ENCODE assay signal across 12 cellular contexts in the genomic region with DNA sequence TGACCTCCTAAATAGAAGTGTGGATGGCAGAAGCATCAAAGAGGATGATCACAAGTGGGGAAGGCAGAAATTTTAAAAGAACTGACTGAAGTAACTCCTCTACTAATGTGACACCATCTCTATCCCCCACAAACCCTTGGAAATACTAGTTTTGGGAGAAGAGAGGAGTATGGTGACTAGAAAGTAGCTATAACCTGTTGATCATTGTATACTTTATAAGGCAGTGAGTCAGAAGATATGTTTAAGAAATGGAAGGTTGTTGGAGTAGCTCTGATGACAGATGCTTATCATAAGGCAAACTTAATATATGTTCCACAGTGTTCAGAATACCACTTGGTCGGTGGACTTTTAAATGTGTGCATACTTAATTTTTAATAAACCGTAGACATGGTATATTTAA.
DNase-seq lines count a peak whose midpoint lies in the region; ATAC-seq and TF ChIP-seq lines count a peak whose summit lies in the region.
"Had no signal": no experiment of that assay in that cellular context is flagged by ENCODE, and none has a peak within 500 bp of the region (broad histone marks: within the 10 kb centered on the region; RNA-seq: fewer than 3 reads in every experiment).

No MANE protein-coding gene starts in this region.

- peaks cover 14 to 47% (median 18%) of the 10 kb centered on the region in 10 experiments for H3K4me1 ChIP-seq in BLaER1 treated with 17β-estradiol and CSF1 and Interleukin-3, amounts not matched to agents 10 nM and 100 nM
- peaks cover 24% of the 10 kb centered on the region for H3K4me1 ChIP-seq in DND-41 (ENCODE audit: insufficient read depth, low read length)
- peaks cover 24% of the 10 kb centered on the region for H3K4me1 ChIP-seq in OCI-LY3 (ENCODE audit: low read length)
- no peaks in the 10 kb centered on the region for H3K4me1 ChIP-seq in mesenchymal stem cell (ENCODE audit: control insufficient read depth, insufficient read depth, low read depth, low read length)

- no peak for ATAC-seq in DND-41 (ENCODE audit: insufficient read depth, low read depth)

- no peak overlapping the region for H2BK12ac ChIP-seq in mesenchymal stem cell (ENCODE audit: low read length in 2 of 2)

- peaks cover 0 to 53% (median 24%) of the 10 kb centered on the region in 11 experiments; a peak in 16 of 22 replicates for H3K36me3 ChIP-seq in BLaER1 treated with 17β-estradiol and CSF1 and Interleukin-3, amounts not matched to agents 10 nM and 100 nM
- peaks cover 3% of the 10 kb centered on the region; the same call in 1 of the 2 replicates for H3K36me3 ChIP-seq in DND-41 (ENCODE audit: insufficient read depth, low read length)
- H3K36me3 ChIP-seq in OCI-LY3 (replicated peaks; ENCODE audit: low read depth, low read length), result no peaks in the 10 kb centered on the region
- H3K36me3 ChIP-seq in mesenchymal stem cell (ENCODE audit: control insufficient read depth in 1 of 2, insufficient read depth in 2 of 2, low read depth in 1 of 2, low read length in 2 of 2), result peaks cover 0 to 7% of the 10 kb centered on the region in 2 experiments
- 0 out of 2 replicates have a peak, but pooled peaks cover 2% of the 10 kb centered on the region for H3K36me3 ChIP-seq in MG63

- no peak overlapping the region for H2BK15ac ChIP-seq in mesenchymal stem cell (ENCODE audit: low read depth, poor library complexity, severe bottlenecking)

- H3K27ac ChIP-seq in BLaER1 treated with 17β-estradiol and CSF1 and Interleukin-3, amounts not matched to agents 10 nM and 100 nM, result no peak overlapping the region
- H3K27ac ChIP-seq in DND-41 (ENCODE audit: low read length) (0 out of 2 replicates have a peak overlapping the region, but pooled peaks have one; percentile 21), OCI-LY3 (ENCODE audit: low read length) (no peak overlapping the region), mesenchymal stem cell (ENCODE audit: low read length, poor library complexity, severe bottlenecking) (no peak overlapping the region)

- no peak overlapping the region for H4K8ac ChIP-seq in mesenchymal stem cell (ENCODE audit: low read length)

- peak overlapping the region in 7 of 11 experiments; percentile 32 to 70 (median 58); a peak in 8 of 22 replicates for H3K4me2 ChIP-seq in BLaER1 treated with 17β-estradiol and CSF1 and Interleukin-3, amounts not matched to agents 10 nM and 100 nM
- H3K4me2 ChIP-seq in DND-41 (ENCODE audit: insufficient read depth, low read length) (0 out of 2 replicates have a peak overlapping the region, but pooled peaks have one; percentile 9), OCI-LY3 (ENCODE audit: low read length) (0 out of 2 replicates have a peak overlapping the region, but pooled peaks have one; percentile 37), mesenchymal stem cell (ENCODE audit: low read length, poor library complexity, severe bottlenecking) (no peak overlapping the region)

- WGBS in mesenchymal stem cell, result no CpG with 5 or more reads among the region's 2 CpGs

- H4K20me1 ChIP-seq in BLaER1 treated with 17β-estradiol and CSF1 and Interleukin-3, amounts not matched to agents 10 nM and 100 nM, result peaks cover 26 to 100% (median 79%) of the 10 kb centered on the region in 11 experiments; a peak in 19 of 22 replicates
- H4K20me1 ChIP-seq in DND-41 (ENCODE audit: insufficient read depth, low read length) (peaks cover 7% of the 10 kb centered on the region; the same call in 1 of the 2 replicates), OCI-LY3 (ENCODE audit: insufficient read depth, low read length) (peaks cover 12% of the 10 kb centered on the region)

- H3K79me1 ChIP-seq in mesenchymal stem cell (replicated peaks; ENCODE audit: low read length, poor library complexity, severe bottlenecking), result peaks cover 8% of the 10 kb centered on the region

- peaks cover 42% of the 10 kb centered on the region for H3K79me2 ChIP-seq in DND-41 (ENCODE audit: insufficient read depth, low read length)
- 0 out of 2 replicates have a peak, but pooled peaks cover 4% of the 10 kb centered on the region for H3K79me2 ChIP-seq in OCI-LY3 (ENCODE audit: low read length)

- no peak overlapping the region for H3K4ac ChIP-seq in mesenchymal stem cell (ENCODE audit: low read depth in 1 of 2, low read length in 2 of 2)

- H3K9ac ChIP-seq in BLaER1 treated with 17β-estradiol and CSF1 and Interleukin-3, amounts not matched to agents 10 nM and 100 nM, result no peak overlapping the region
- no peak overlapping the region for H3K9ac ChIP-seq in DND-41 (ENCODE audit: low read depth, low read length)
- no peak overlapping the region for H3K9ac ChIP-seq in OCI-LY3 (ENCODE audit: low read length)
- H3K9ac ChIP-seq in mesenchymal stem cell (ENCODE audit: low read length), result no peak overlapping the region

- no peak overlapping the region for H4K91ac ChIP-seq in mesenchymal stem cell (ENCODE audit: low read length)

- no peak overlapping the region for H2BK5ac ChIP-seq in mesenchymal stem cell (ENCODE audit: low read depth, low read length, poor library complexity, severe bottlenecking)

- no peak overlapping the region for H3K14ac ChIP-seq in mesenchymal stem cell (ENCODE audit: low read length in 2 of 2)

- no peak overlapping the region for H3K18ac ChIP-seq in mesenchymal stem cell (ENCODE audit: low read depth in 1 of 2, low read length in 2 of 2)

- no peaks in the 10 kb centered on the region for H3K27me3 ChIP-seq in BLaER1 treated with 17β-estradiol and CSF1 and Interleukin-3, amounts not matched to agents 10 nM and 100 nM
- no peaks in the 10 kb centered on the region for H3K27me3 ChIP-seq in DND-41 (ENCODE audit: insufficient read depth, low read length, poor library complexity)
- no peaks in the 10 kb centered on the region for H3K27me3 ChIP-seq in OCI-LY3 (ENCODE audit: low read depth, low read length)
- no peaks in the 10 kb centered on the region for H3K27me3 ChIP-seq in mesenchymal stem cell (ENCODE audit: control insufficient read depth in 1 of 2, insufficient read depth in 1 of 2, low read length in 2 of 2)
- no peaks in the 10 kb centered on the region for H3K27me3 ChIP-seq in MG63

- TF ChIP-seq CTCF in DND-41 (IDR thresholded peaks at IDR 0.05; ENCODE audit: borderline replicate concordance, extremely low read depth, low read length, poor library complexity, severe bottlenecking) (no peak), OCI-LY3 (IDR thresholded peaks at IDR 0.05; ENCODE audit: low read depth, low read length) (no peak)

- H3K9me3 ChIP-seq in BLaER1 treated with 17β-estradiol and CSF1 and Interleukin-3, amounts not matched to agents 10 nM and 100 nM (replicated peaks in 1 of 11), result no peaks in the 10 kb centered on the region
- H3K9me3 ChIP-seq in DND-41 (ENCODE audit: insufficient read depth, low read length, severe bottlenecking) (no peaks in the 10 kb centered on the region), OCI-LY3 (ENCODE audit: insufficient read depth, low read length) (no peaks in the 10 kb centered on the region), mesenchymal stem cell (ENCODE audit: control insufficient read depth, low read length) (no peaks in the 10 kb centered on the region), MG63 (no peaks in the 10 kb centered on the region)

- H2BK120ac ChIP-seq in mesenchymal stem cell (ENCODE audit: low read depth, low read length), result no peak overlapping the region

- no peak overlapping the region for H2AK5ac ChIP-seq in mesenchymal stem cell (ENCODE audit: low read length, severe bottlenecking)

- no peak overlapping the region for H3K4me3 ChIP-seq in BLaER1 treated with 17β-estradiol and CSF1 and Interleukin-3, amounts not matched to agents 10 nM and 100 nM
- H3K4me3 ChIP-seq in DND-41 (ENCODE audit: low read depth in 1 of 2, low read length in 2 of 2) (no peak overlapping the region), OCI-LY3 (ENCODE audit: low read length) (no peak overlapping the region), mesenchymal stem cell (ENCODE audit: insufficient read depth in 1 of 2, low read depth in 1 of 2, low read length in 2 of 2) (no peak overlapping the region), MG63 (no peak overlapping the region)

- H2AFZ ChIP-seq in DND-41 (ENCODE audit: low read depth, low read length) (no peak overlapping the region), OCI-LY3 (ENCODE audit: low read depth, low read length) (no peak overlapping the region), mesenchymal stem cell (ENCODE audit: low read depth, low read length) (no peak overlapping the region)

- no peak overlapping the region for H3K23ac ChIP-seq in mesenchymal stem cell (ENCODE audit: low read length in 2 of 2)

- DNase-seq in DND-41 (no peak), mesenchymal stem cell (peak; percentile 32), MG63 (no peak), nucleus accumbens (lab: John Stamatoyannopoulos, UW) (no peak), NCI-H526 (lab: John Stamatoyannopoulos, UW) (no peak)
- DNase-seq: DMS153, NCI-H1417 treated with DMSO at 0.1 percent for 48 hours, NCI-H2029, NCI-H510A, SIG-M5 had no signal
